In the genomic region with DNA sequence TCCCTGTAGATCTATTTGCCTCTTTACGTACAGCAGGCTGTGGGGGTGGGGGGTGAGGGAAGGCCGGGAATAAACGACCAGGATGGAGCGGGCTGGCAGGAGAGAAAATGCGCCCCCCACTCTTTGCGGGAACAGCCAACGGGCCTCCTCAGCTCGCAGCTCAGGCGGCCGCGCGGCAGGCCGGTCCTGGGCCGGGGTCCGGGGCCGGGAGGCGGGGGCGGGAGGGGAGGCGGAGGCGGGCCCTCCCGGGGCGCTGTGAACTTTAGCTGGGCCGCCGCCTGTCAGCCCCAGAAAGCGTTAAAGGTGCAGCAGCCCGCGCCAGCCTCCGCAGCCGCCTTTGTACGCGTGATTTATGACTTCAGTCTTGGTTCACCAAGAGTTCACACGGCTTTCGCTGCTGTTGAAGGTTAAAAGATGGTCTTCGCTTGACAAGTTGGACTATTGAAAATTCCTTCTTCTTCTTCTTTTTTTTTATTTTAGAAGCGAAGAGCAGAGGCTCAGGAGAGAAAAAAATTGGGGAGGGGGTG, we compare ENCODE assay signal across 7 cellular contexts.
DNase-seq lines count a peak whose midpoint lies in the region; FAIRE-seq and TF ChIP-seq lines count a peak whose summit lies in the region.
"Not testable (repeated sequence)": the region's sequence is repeated elsewhere in the genome, so short reads cannot be mapped to it uniquely, and the experiment has no call there.

No MANE protein-coding gene starts in this region.

- not testable (repeated sequence) for H3K4me3 ChIP-seq in fibroblast of pulmonary artery (replicated peaks; ENCODE audit: low read depth, low read length)
- peak overlapping the region in 1 of 2 donors; percentile 23 for H3K4me3 ChIP-seq in small intestine (ENCODE audit: low read depth in 1 of 2, low read length in 2 of 2)

- DNase-seq in KG1 (lab: John Stamatoyannopoulos, UW) (peak; percentile 2), astrocyte of the hippocampus (ENCODE audit: low read depth, low spot score) (peak; percentile 24), fibroblast of pulmonary artery (ENCODE audit: low read depth) (peak; percentile 24), iPS-NIHi11 (ENCODE audit: low spot score) (peak; percentile 7), small intestine (peak; percentile 55)
- DNase-seq in activated CD4-positive, alpha-beta T cell treated with anti-CD3 and anti-CD28 coated beads for 48 hours = peak; percentile 13

- peak overlapping the region; percentile 99 for H3K27ac Mint-ChIP-seq in nephron

- not testable (repeated sequence) for H3K9me3 Mint-ChIP-seq in nephron

- not testable (repeated sequence) for H3K27me3 ChIP-seq in small intestine (ENCODE audit: control insufficient read depth in 2 of 2, insufficient read depth in 2 of 2, low read length in 2 of 2)

- H3K4me1 Mint-ChIP-seq in nephron = peaks cover 47% of the 10 kb centered on the region

- H3K4me3 Mint-ChIP-seq in nephron = peak overlapping the region; percentile 66 to 72 (median 68)

- 2 to 22% (median 16%) methylated on average over 12 to 27 of the region's 35 CpGs for WGBS in small intestine, 3 donors

- not testable (repeated sequence) for H3K27me3 Mint-ChIP-seq in nephron (ENCODE audit: low read depth)

- H3K27ac ChIP-seq in small intestine (ENCODE audit: low read depth in 1 of 2, low read length in 1 of 2) = peak overlapping the region; percentile 49 to 55

- not testable (repeated sequence) for H3K9me3 ChIP-seq in small intestine (ENCODE audit: control insufficient read depth, low read depth)

- TF ChIP-seq CTCF in fibroblast of pulmonary artery (IDR thresholded peaks at IDR 0.05; ENCODE audit: low read length, missing control alignments); nephron (IDR thresholded peaks at IDR 0.05; ENCODE audit: unreplicated experiment in 3 of 3): not testable (repeated sequence)

- FAIRE-seq in small intestine (lab: Jason Lieb, UNC) = not testable (repeated sequence)

- not testable (repeated sequence) for H3K36me3 Mint-ChIP-seq in nephron (ENCODE audit: low read depth)

- not testable (repeated sequence) for H3K4me1 ChIP-seq in small intestine (ENCODE audit: control insufficient read depth in 2 of 2, insufficient read depth in 1 of 2, low read depth in 1 of 2, low read length in 1 of 2)

- not testable (repeated sequence) for H3K36me3 ChIP-seq in small intestine (ENCODE audit: control insufficient read depth in 2 of 2, insufficient read depth in 2 of 2, low read length in 2 of 2)

Comparison
In these comparisons a context has a peak if more than half of its experiments do, and no peak if none do; other contexts are left out.
1. DNase-seq: peak in every context shown above with its lines; median percentile 55 in small intestine; 24 in astrocyte of the hippocampus; 24 in fibroblast of pulmonary artery; 13 in activated CD4-positive, alpha-beta T cell treated with anti-CD3 and anti-CD28 coated beads for 48 hours; 7 in iPS-NIHi11; 2 in KG1.